ENCODE assay signal across 1 cellular context in the genomic region with DNA sequence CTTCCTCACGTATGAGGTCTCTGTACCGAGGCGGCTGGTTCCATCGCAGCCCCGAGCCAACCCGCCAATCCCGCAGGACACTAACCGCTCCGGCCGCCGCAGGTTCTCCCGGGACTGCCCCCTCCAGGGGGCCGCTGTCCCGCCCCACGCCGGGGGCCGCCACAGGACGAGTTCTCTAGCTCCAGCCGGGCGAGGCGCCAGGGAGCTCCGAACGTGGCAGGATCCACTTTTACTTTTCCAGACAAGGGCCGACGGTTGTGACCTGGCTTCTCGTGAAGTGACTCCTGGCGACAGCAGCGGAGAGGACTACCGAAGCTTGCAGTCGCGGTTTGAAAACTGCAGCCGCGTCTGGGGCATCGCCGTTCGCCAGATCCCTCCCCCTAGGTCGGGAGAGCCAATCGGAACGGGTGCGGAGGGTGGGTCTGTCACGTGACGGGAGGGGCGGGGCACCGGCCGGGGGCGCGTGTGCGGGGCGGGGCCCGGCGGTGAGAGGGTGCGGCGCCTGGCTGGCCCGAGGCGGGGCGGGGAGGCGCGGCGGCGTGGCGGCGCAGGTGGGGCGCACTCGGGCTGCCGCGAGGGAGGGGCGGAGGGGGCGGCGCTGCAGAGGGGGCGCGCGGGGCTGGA.
TF ChIP-seq lines count a peak whose summit lies in the region.

A gene (minus strand): TSS at position 331 of the 624 bp plus-strand sequence. CDS start 8,195 bp downstream, outside the sequence.

TF ChIP-seq in HepG2, 621 proteins besides CTCF, POLR2A, EP300 and RAD21 (continued from another document and continues in another):
- TF ChIP-seq, protein P1, sequence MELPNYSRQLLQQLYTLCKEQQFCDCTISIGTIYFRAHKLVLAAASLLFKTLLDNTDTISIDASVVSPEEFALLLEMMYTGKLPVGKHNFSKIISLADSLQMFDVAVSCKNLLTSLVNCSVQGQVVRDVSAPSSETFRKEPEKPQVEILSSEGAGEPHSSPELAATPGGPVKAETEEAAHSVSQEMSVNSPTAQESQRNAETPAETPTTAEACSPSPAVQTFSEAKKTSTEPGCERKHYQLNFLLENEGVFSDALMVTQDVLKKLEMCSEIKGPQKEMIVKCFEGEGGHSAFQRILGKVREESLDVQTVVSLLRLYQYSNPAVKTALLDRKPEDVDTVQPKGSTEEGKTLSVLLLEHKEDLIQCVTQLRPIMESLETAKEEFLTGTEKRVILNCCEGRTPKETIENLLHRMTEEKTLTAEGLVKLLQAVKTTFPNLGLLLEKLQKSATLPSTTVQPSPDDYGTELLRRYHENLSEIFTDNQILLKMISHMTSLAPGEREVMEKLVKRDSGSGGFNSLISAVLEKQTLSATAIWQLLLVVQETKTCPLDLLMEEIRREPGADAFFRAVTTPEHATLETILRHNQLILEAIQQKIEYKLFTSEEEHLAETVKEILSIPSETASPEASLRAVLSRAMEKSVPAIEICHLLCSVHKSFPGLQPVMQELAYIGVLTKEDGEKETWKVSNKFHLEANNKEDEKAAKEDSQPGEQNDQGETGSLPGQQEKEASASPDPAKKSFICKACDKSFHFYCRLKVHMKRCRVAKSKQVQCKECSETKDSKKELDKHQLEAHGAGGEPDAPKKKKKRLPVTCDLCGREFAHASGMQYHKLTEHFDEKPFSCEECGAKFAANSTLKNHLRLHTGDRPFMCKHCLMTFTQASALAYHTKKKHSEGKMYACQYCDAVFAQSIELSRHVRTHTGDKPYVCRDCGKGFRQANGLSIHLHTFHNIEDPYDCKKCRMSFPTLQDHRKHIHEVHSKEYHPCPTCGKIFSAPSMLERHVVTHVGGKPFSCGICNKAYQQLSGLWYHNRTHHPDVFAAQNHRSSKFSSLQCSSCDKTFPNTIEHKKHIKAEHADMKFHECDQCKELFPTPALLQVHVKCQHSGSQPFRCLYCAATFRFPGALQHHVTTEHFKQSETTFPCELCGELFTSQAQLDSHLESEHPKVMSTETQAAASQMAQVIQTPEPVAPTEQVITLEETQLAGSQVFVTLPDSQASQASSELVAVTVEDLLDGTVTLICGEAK (IDR thresholded peaks at IDR 0.05), result no peak
- TF ChIP-seq, protein P1 (CRISPR knock-in tag; IDR thresholded peaks at IDR 0.05), result no peak
- TF ChIP-seq ZNF766 (CRISPR knock-in tag; IDR thresholded peaks at IDR 0.05; ENCODE audit: borderline replicate concordance), result peak; percentile 76; the same call in 1 of the 2 replicates
- TF ChIP-seq, protein P2, sequence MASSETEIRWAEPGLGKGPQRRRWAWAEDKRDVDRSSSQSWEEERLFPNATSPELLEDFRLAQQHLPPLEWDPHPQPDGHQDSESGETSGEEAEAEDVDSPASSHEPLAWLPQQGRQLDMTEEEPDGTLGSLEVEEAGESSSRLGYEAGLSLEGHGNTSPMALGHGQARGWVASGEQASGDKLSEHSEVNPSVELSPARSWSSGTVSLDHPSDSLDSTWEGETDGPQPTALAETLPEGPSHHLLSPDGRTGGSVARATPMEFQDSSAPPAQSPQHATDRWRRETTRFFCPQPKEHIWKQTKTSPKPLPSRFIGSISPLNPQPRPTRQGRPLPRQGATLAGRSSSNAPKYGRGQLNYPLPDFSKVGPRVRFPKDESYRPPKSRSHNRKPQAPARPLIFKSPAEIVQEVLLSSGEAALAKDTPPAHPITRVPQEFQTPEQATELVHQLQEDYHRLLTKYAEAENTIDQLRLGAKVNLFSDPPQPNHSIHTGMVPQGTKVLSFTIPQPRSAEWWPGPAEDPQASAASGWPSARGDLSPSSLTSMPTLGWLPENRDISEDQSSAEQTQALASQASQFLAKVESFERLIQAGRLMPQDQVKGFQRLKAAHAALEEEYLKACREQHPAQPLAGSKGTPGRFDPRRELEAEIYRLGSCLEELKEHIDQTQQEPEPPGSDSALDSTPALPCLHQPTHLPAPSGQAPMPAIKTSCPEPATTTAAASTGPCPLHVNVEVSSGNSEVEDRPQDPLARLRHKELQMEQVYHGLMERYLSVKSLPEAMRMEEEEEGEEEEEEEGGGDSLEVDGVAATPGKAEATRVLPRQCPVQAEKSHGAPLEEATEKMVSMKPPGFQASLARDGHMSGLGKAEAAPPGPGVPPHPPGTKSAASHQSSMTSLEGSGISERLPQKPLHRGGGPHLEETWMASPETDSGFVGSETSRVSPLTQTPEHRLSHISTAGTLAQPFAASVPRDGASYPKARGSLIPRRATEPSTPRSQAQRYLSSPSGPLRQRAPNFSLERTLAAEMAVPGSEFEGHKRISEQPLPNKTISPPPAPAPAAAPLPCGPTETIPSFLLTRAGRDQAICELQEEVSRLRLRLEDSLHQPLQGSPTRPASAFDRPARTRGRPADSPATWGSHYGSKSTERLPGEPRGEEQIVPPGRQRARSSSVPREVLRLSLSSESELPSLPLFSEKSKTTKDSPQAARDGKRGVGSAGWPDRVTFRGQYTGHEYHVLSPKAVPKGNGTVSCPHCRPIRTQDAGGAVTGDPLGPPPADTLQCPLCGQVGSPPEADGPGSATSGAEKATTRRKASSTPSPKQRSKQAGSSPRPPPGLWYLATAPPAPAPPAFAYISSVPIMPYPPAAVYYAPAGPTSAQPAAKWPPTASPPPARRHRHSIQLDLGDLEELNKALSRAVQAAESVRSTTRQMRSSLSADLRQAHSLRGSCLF (CRISPR knock-in tag; IDR thresholded peaks at IDR 0.05; ENCODE audit: borderline replicate concordance), result no peak
- peak; percentile 46; the same call in 1 of the 2 replicates for TF ChIP-seq KAT8 (CRISPR knock-in tag; IDR thresholded peaks at IDR 0.05)
- TF ChIP-seq ZNF160 (CRISPR knock-in tag; IDR thresholded peaks at IDR 0.05), result no peak
- TF ChIP-seq NR1H2 (CRISPR knock-in tag; IDR thresholded peaks at IDR 0.05; ENCODE audit: borderline replicate concordance, low read depth), result no peak
- TF ChIP-seq, protein P3, sequence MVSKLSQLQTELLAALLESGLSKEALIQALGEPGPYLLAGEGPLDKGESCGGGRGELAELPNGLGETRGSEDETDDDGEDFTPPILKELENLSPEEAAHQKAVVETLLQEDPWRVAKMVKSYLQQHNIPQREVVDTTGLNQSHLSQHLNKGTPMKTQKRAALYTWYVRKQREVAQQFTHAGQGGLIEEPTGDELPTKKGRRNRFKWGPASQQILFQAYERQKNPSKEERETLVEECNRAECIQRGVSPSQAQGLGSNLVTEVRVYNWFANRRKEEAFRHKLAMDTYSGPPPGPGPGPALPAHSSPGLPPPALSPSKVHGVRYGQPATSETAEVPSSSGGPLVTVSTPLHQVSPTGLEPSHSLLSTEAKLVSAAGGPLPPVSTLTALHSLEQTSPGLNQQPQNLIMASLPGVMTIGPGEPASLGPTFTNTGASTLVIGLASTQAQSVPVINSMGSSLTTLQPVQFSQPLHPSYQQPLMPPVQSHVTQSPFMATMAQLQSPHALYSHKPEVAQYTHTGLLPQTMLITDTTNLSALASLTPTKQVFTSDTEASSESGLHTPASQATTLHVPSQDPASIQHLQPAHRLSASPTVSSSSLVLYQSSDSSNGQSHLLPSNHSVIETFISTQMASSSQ (IDR thresholded peaks at IDR 0.05; ENCODE audit: low read depth), result no peak
- TF ChIP-seq, protein P3 (CRISPR knock-in tag; IDR thresholded peaks at IDR 0.05; ENCODE audit: borderline replicate concordance), result no peak
- peak; percentile 56; the same call in 1 of the 2 replicates for TF ChIP-seq ZNF816 (CRISPR knock-in tag; IDR thresholded peaks at IDR 0.05; ENCODE audit: borderline replicate concordance)
- TF ChIP-seq RARG (CRISPR knock-in tag; IDR thresholded peaks at IDR 0.05; ENCODE audit: low read depth), result no peak
- TF ChIP-seq, protein P4, sequence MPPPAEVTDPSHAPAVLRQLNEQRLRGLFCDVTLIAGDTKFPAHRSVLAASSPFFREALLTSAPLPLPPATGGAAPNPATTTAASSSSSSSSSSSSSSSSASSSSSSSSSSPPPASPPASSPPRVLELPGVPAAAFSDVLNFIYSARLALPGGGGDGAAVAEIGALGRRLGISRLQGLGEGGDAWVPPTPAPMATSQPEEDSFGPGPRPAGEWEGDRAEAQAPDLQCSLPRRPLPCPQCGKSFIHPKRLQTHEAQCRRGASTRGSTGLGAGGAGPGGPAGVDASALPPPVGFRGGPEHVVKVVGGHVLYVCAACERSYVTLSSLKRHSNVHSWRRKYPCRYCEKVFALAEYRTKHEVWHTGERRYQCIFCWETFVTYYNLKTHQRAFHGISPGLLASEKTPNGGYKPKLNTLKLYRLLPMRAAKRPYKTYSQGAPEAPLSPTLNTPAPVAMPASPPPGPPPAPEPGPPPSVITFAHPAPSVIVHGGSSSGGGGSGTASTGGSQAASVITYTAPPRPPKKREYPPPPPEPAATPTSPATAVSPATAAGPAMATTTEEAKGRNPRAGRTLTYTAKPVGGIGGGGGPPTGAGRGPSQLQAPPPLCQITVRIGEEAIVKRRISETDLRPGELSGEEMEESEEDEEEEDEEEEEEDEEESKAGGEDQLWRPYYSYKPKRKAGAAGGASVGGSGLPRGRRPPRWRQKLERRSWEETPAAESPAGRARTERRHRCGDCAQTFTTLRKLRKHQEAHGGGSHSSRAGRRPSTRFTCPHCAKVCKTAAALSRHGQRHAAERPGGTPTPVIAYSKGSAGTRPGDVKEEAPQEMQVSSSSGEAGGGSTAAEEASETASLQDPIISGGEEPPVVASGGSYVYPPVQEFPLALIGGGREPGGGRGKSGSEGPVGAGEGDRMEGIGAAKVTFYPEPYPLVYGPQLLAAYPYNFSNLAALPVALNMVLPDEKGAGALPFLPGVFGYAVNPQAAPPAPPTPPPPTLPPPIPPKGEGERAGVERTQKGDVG (CRISPR knock-in tag; IDR thresholded peaks at IDR 0.05; ENCODE audit: borderline replicate concordance), result no peak; the same call in 1 of the 2 replicates
- peak; percentile 36 for TF ChIP-seq ZEB1 (IDR thresholded peaks at IDR 0.05; ENCODE audit: insufficient replicate concordance, low read depth)
- TF ChIP-seq ZNF619 (CRISPR knock-in tag; IDR thresholded peaks at IDR 0.05), result no peak; the same call in 1 of the 2 replicates
- TF ChIP-seq TARDBP (CRISPR knock-in tag; IDR thresholded peaks at IDR 0.05), result no peak
- TF ChIP-seq HES4 (CRISPR knock-in tag; IDR thresholded peaks at IDR 0.05; ENCODE audit: borderline replicate concordance), result no peak
- TF ChIP-seq ZNF10 (CRISPR knock-in tag; IDR thresholded peaks at IDR 0.05; ENCODE audit: borderline replicate concordance, low read depth), result no peak
- TF ChIP-seq SP5 (CRISPR knock-in tag; IDR thresholded peaks at IDR 0.05; ENCODE audit: borderline replicate concordance, low read depth), result peak; percentile 66; the same call in 1 of the 2 replicates
- TF ChIP-seq, protein P5, sequence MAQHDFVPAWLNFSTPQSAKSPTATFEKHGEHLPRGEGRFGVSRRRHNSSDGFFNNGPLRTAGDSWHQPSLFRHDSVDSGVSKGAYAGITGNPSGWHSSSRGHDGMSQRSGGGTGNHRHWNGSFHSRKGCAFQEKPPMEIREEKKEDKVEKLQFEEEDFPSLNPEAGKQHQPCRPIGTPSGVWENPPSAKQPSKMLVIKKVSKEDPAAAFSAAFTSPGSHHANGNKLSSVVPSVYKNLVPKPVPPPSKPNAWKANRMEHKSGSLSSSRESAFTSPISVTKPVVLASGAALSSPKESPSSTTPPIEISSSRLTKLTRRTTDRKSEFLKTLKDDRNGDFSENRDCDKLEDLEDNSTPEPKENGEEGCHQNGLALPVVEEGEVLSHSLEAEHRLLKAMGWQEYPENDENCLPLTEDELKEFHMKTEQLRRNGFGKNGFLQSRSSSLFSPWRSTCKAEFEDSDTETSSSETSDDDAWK (CRISPR knock-in tag; IDR thresholded peaks at IDR 0.05), result no peak
- TF ChIP-seq NCOA2 (CRISPR knock-in tag; IDR thresholded peaks at IDR 0.05), result no peak
- TF ChIP-seq, protein P6, sequence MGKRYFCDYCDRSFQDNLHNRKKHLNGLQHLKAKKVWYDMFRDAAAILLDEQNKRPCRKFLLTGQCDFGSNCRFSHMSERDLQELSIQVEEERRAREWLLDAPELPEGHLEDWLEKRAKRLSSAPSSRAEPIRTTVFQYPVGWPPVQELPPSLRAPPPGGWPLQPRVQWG (CRISPR knock-in tag; IDR thresholded peaks at IDR 0.05; ENCODE audit: borderline replicate concordance, low read depth), result no peak
- TF ChIP-seq ZFP1 (CRISPR knock-in tag; IDR thresholded peaks at IDR 0.05), result no peak
- no peak for TF ChIP-seq MED8 (CRISPR knock-in tag; IDR thresholded peaks at IDR 0.05; ENCODE audit: insufficient replicate concordance)
